Comparison of ENCODE assay signal across 1 cellular context in the genomic region with DNA sequence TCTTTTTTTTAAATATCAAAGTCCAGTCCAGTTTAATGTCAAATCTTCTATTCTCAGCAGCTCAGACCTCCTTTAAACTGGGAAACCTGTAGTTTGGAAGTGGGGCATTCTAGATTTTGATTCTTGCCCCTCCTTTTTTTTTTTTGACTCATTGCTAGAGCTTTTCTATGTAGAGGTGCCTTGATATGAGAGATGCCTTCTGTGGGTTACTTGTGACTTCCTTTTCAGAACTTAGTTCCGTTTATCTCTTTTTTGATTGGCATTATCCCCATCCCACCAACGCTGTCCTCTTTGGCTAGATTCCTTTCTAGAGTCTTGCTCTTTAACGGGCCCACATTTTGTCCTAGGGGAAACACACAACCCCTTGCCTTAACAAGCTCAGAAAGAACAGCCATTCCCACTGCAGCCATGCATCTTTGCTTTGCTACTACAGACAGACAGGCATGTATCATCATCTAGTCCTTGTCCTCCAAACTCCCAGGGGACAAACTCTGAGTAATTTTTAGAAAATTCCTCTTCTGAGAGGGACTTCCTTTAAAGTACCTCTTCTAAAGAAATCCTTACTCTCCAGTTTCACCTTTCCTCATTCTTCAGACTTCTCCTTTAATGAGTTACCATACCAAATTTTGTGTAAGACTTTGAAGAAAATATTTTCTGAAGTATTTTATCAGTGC.
TF ChIP-seq lines count a peak whose summit lies in the region.

No MANE protein-coding gene starts in this region.

TF ChIP-seq in GM23338, 12 proteins besides CTCF, POLR2A, EP300 and RAD21 (continued from another document):
- TF ChIP-seq JUNB (IDR thresholded peaks at IDR 0.05; ENCODE audit: unreplicated experiment) = no peak
- TF ChIP-seq ZNF114 (CRISPR knock-in tag; IDR thresholded peaks at IDR 0.05) = no peak
- no peak for TF ChIP-seq ZNF331 (CRISPR knock-in tag; IDR thresholded peaks at IDR 0.05; ENCODE audit: low read depth)
- TF ChIP-seq, protein P1, sequence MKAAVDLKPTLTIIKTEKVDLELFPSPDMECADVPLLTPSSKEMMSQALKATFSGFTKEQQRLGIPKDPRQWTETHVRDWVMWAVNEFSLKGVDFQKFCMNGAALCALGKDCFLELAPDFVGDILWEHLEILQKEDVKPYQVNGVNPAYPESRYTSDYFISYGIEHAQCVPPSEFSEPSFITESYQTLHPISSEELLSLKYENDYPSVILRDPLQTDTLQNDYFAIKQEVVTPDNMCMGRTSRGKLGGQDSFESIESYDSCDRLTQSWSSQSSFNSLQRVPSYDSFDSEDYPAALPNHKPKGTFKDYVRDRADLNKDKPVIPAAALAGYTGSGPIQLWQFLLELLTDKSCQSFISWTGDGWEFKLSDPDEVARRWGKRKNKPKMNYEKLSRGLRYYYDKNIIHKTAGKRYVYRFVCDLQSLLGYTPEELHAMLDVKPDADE (IDR thresholded peaks at IDR 0.05) = no peak
- TF ChIP-seq, protein P2, sequence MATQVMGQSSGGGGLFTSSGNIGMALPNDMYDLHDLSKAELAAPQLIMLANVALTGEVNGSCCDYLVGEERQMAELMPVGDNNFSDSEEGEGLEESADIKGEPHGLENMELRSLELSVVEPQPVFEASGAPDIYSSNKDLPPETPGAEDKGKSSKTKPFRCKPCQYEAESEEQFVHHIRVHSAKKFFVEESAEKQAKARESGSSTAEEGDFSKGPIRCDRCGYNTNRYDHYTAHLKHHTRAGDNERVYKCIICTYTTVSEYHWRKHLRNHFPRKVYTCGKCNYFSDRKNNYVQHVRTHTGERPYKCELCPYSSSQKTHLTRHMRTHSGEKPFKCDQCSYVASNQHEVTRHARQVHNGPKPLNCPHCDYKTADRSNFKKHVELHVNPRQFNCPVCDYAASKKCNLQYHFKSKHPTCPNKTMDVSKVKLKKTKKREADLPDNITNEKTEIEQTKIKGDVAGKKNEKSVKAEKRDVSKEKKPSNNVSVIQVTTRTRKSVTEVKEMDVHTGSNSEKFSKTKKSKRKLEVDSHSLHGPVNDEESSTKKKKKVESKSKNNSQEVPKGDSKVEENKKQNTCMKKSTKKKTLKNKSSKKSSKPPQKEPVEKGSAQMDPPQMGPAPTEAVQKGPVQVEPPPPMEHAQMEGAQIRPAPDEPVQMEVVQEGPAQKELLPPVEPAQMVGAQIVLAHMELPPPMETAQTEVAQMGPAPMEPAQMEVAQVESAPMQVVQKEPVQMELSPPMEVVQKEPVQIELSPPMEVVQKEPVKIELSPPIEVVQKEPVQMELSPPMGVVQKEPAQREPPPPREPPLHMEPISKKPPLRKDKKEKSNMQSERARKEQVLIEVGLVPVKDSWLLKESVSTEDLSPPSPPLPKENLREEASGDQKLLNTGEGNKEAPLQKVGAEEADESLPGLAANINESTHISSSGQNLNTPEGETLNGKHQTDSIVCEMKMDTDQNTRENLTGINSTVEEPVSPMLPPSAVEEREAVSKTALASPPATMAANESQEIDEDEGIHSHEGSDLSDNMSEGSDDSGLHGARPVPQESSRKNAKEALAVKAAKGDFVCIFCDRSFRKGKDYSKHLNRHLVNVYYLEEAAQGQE (IDR thresholded peaks at IDR 0.05; ENCODE audit: unreplicated experiment) = no peak
- TF ChIP-seq, protein P3, sequence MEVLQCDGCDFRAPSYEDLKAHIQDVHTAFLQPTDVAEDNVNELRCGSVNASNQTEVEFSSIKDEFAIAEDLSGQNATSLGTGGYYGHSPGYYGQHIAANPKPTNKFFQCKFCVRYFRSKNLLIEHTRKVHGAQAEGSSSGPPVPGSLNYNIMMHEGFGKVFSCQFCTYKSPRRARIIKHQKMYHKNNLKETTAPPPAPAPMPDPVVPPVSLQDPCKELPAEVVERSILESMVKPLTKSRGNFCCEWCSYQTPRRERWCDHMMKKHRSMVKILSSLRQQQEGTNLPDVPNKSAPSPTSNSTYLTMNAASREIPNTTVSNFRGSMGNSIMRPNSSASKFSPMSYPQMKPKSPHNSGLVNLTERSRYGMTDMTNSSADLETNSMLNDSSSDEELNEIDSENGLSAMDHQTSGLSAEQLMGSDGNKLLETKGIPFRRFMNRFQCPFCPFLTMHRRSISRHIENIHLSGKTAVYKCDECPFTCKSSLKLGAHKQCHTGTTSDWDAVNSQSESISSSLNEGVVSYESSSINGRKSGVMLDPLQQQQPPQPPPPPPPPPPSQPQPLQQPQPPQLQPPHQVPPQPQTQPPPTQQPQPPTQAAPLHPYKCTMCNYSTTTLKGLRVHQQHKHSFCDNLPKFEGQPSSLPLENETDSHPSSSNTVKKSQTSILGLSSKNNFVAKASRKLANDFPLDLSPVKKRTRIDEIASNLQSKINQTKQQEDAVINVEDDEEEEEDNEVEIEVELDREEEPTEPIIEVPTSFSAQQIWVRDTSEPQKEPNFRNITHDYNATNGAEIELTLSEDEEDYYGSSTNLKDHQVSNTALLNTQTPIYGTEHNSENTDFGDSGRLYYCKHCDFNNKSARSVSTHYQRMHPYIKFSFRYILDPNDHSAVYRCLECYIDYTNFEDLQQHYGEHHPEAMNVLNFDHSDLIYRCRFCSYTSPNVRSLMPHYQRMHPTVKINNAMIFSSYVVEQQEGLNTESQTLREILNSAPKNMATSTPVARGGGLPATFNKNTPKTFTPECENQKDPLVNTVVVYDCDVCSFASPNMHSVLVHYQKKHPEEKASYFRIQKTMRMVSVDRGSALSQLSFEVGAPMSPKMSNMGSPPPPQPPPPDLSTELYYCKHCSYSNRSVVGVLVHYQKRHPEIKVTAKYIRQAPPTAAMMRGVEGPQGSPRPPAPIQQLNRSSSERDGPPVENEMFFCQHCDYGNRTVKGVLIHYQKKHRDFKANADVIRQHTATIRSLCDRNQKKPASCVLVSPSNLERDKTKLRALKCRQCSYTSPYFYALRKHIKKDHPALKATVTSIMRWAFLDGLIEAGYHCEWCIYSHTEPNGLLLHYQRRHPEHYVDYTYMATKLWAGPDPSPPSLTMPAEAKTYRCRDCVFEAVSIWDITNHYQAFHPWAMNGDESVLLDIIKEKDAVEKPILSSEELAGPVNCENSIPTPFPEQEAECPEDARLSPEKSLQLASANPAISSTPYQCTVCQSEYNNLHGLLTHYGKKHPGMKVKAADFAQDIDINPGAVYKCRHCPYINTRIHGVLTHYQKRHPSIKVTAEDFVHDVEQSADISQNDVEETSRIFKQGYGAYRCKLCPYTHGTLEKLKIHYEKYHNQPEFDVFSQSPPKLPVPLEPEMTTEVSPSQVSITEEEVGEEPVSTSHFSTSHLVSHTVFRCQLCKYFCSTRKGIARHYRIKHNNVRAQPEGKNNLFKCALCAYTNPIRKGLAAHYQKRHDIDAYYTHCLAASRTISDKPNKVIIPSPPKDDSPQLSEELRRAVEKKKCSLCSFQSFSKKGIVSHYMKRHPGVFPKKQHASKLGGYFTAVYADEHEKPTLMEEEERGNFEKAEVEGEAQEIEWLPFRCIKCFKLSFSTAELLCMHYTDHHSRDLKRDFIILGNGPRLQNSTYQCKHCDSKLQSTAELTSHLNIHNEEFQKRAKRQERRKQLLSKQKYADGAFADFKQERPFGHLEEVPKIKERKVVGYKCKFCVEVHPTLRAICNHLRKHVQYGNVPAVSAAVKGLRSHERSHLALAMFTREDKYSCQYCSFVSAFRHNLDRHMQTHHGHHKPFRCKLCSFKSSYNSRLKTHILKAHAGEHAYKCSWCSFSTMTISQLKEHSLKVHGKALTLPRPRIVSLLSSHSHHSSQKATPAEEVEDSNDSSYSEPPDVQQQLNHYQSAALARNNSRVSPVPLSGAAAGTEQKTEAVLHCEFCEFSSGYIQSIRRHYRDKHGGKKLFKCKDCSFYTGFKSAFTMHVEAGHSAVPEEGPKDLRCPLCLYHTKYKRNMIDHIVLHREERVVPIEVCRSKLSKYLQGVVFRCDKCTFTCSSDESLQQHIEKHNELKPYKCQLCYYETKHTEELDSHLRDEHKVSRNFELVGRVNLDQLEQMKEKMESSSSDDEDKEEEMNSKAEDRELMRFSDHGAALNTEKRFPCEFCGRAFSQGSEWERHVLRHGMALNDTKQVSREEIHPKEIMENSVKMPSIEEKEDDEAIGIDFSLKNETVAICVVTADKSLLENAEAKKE (CRISPR knock-in tag; IDR thresholded peaks at IDR 0.05) = no peak
- TF ChIP-seq STAT1 (IDR thresholded peaks at IDR 0.05; ENCODE audit: unreplicated experiment) = no peak
- TF ChIP-seq EZH2 (IDR thresholded peaks at IDR 0.05; ENCODE audit: low read depth, unreplicated experiment) = no peak
- TF ChIP-seq CREB1 (CRISPR knock-in tag; IDR thresholded peaks at IDR 0.05; ENCODE audit: low read depth) = no peak
- TF ChIP-seq EZH2phosphoT487 (IDR thresholded peaks at IDR 0.05; ENCODE audit: unreplicated experiment) = no peak
- TF ChIP-seq NANOG (IDR thresholded peaks at IDR 0.05; ENCODE audit: borderline replicate concordance) = no peak
TF ChIP-seq in GM23338: peak in this region for 0.
